14 cellular contexts compared by ENCODE assay signal in genomic region chr10:106395061-106395749, GRCh38.
A peak's percentile ranks its signal among the peaks of the same experiment; 100 is the strongest.
DNase-seq lines count a peak whose midpoint lies in the region; ATAC-seq and TF ChIP-seq lines count a peak whose summit lies in the region.
"Had no signal": no experiment of that assay in that cellular context is flagged by ENCODE, and none has a peak within 500 bp of the region (broad histone marks: within the 10 kb centered on the region; RNA-seq: fewer than 3 reads in every experiment).

No MANE protein-coding gene starts in this region.

- no peaks in the 10 kb centered on the region for H3K9me3 ChIP-seq in breast epithelium
- no peaks in the 10 kb centered on the region for H3K9me3 ChIP-seq in mammary epithelial cell (replicated peaks; ENCODE audit: insufficient read depth, low read length)
- no peaks in the 10 kb centered on the region for H3K9me3 ChIP-seq in Caco-2
- H3K9me3 ChIP-seq: BLaER1 had no signal

- H3K9me3 Mint-ChIP-seq in MCF 10A (ENCODE audit: unreplicated experiment) (no peaks in the 10 kb centered on the region), Caco-2 (ENCODE audit: unreplicated experiment) (no peaks in the 10 kb centered on the region)

- H3K27me3 ChIP-seq in breast epithelium (no peaks in the 10 kb centered on the region), mammary epithelial cell (ENCODE audit: insufficient read depth, low read length) (no peaks in the 10 kb centered on the region), Caco-2 (replicated peaks; ENCODE audit: control insufficient read depth, insufficient read depth, low read length) (no peaks in the 10 kb centered on the region)
- H3K27me3 ChIP-seq: BLaER1 had no signal

- no peak for TF ChIP-seq POLR2A in breast epithelium (IDR thresholded peaks at IDR 0.05)

- H3K4me3 Mint-ChIP-seq in MCF 10A (ENCODE audit: unreplicated experiment) (no peak overlapping the region), Caco-2 (ENCODE audit: unreplicated experiment) (no peak overlapping the region)
- H3K4me3 Mint-ChIP-seq: CD4-positive, alpha-beta memory T cell had no signal

- dilution Hi-C loops in mammary epithelial cell (cut with HindIII; ENCODE audit: low sequenced_read_pairs), result no loop called here

- H3K36me3 ChIP-seq in breast epithelium, result no peaks in the 10 kb centered on the region
- no peaks in the 10 kb centered on the region for H3K36me3 ChIP-seq in mammary epithelial cell (ENCODE audit: insufficient read depth, low read length)
- no peaks in the 10 kb centered on the region for H3K36me3 ChIP-seq in Caco-2 (ENCODE audit: control insufficient read depth, insufficient read depth, low read length)
- H3K36me3 ChIP-seq: BLaER1 had no signal

- H3K4me2 ChIP-seq in mammary epithelial cell (ENCODE audit: insufficient read depth, low read depth, low read length), result no peak overlapping the region
- H3K4me2 ChIP-seq: BLaER1 had no signal

- no peaks in the 10 kb centered on the region for H3K4me1 ChIP-seq in breast epithelium
- peaks cover 15% of the 10 kb centered on the region for H3K4me1 ChIP-seq in mammary epithelial cell (ENCODE audit: insufficient read depth, low read length)
- H3K4me1 ChIP-seq in Caco-2, result no peaks in the 10 kb centered on the region
- H3K4me1 ChIP-seq: BLaER1 had no signal

- no peak overlapping the region for H3K9ac ChIP-seq in mammary epithelial cell (ENCODE audit: insufficient read depth, low read length)
- H3K9ac ChIP-seq: BLaER1 had no signal

- H3K36me3 Mint-ChIP-seq in MCF 10A (ENCODE audit: insufficient read depth, unreplicated experiment), result no peaks in the 10 kb centered on the region
- no peaks in the 10 kb centered on the region for H3K36me3 Mint-ChIP-seq in Caco-2 (ENCODE audit: insufficient read depth, unreplicated experiment)
- H3K36me3 Mint-ChIP-seq: CD4-positive, alpha-beta memory T cell had no signal

- no peak overlapping the region for H3K4me3 ChIP-seq in breast epithelium
- H3K4me3 ChIP-seq in mammary epithelial cell (replicated peaks in 1 of 3; ENCODE audit: insufficient read depth in 1 of 3, low read depth in 2 of 3, low read length in 3 of 3), result no peak overlapping the region
- no peak overlapping the region for H3K4me3 ChIP-seq in Caco-2 (ENCODE audit: low read depth, low read length)
- H3K4me3 ChIP-seq: BLaER1 had no signal

- H2AFZ ChIP-seq in mammary epithelial cell (ENCODE audit: low read depth, low read length), result no peak overlapping the region

- H3K27ac Mint-ChIP-seq in MCF 10A (ENCODE audit: low read depth, unreplicated experiment) (no peak overlapping the region), Caco-2 (ENCODE audit: unreplicated experiment) (no peak overlapping the region)
- H3K27ac Mint-ChIP-seq: CD4-positive, alpha-beta memory T cell had no signal

- in situ Hi-C loops in mammary epithelial cell (cut with MboI; ENCODE audit: low sequenced_read_pairs in 2 of 2), result loop anchor here in 1 of 2 donors (10.0 kb wide), 1 partner anchor 180 kb away; no protein-coding TSS in a partner anchor

- no peaks in the 10 kb centered on the region for H4K20me1 ChIP-seq in mammary epithelial cell (ENCODE audit: insufficient read depth, low read length)
- H4K20me1 ChIP-seq: BLaER1 had no signal

- DNase-seq in MCF 10A (ENCODE audit: unreplicated experiment) (peak; percentile 81), breast epithelium (ENCODE audit: low spot score in 2 of 2) (no peak), NOMO-1 (lab: John Stamatoyannopoulos, UW; ENCODE audit: unreplicated experiment in 2 of 2) (peak; percentile 17 to 68), mammary epithelial cell (peak; percentile 85), renal cortical epithelial cell (ENCODE audit: low read depth) (peak; percentile 71), retina (no peak), Caco-2 (no peak)
- DNase-seq: CD4-positive, alpha-beta memory T cell; DMS53; NCI-H1092; NCI-H146; NCI-H2081 treated with DMSO at 0.1 percent for 48 hours had no signal

- H3K4me1 Mint-ChIP-seq in MCF 10A (ENCODE audit: insufficient read depth, unreplicated experiment), result peaks cover 20% of the 10 kb centered on the region
- no peaks in the 10 kb centered on the region for H3K4me1 Mint-ChIP-seq in Caco-2 (ENCODE audit: low read depth, unreplicated experiment)
- H3K4me1 Mint-ChIP-seq: CD4-positive, alpha-beta memory T cell had no signal

- no peak overlapping the region for H3K27ac ChIP-seq in breast epithelium
- H3K27ac ChIP-seq in mammary epithelial cell (ENCODE audit: insufficient read depth, low read depth, low read length), result no peak overlapping the region
- H3K27ac ChIP-seq: BLaER1 had no signal

- no peaks in the 10 kb centered on the region for H3K79me2 ChIP-seq in mammary epithelial cell (ENCODE audit: insufficient read depth, low read length)

- BruUV-seq in MCF 10A (replicated peaks; lab: Mats Ljungman, UMichigan) (no TSS peak), mammary epithelial cell (replicated peaks; lab: Mats Ljungman, UMichigan) (no TSS peak), Caco-2 (replicated peaks; lab: Mats Ljungman, UMichigan) (no TSS peak)

- WGBS in mammary epithelial cell (ENCODE audit: low coverage, missing lambda C conversion rate), result 40% methylated on average over 2 of the region's 3 CpGs

- H3K27me3 Mint-ChIP-seq in MCF 10A (ENCODE audit: insufficient read depth, unreplicated experiment) (no peaks in the 10 kb centered on the region), Caco-2 (ENCODE audit: insufficient read depth, unreplicated experiment) (no peaks in the 10 kb centered on the region)
- H3K27me3 Mint-ChIP-seq: CD4-positive, alpha-beta memory T cell had no signal

- no peak for ATAC-seq in HG03039 (IDR thresholded peaks at IDR 0.05; ENCODE audit: unreplicated experiment)

- CTCF ChIA-PET in MCF 10A (lab: Yijun Ruan, JAX), result interaction anchor here (0.6 to 1.9 kb wide), 3 partner anchors 41 to 176 kb away, joined by 3 to 7 read pairs (median 3); no protein-coding TSS in a partner anchor
- CTCF ChIA-PET in mammary epithelial cell (lab: Charles Lee; ENCODE audit: low non-redundant PET), result no interaction called here
- CTCF ChIA-PET in Caco-2 (lab: Charles Lee), result no interaction called here

- TF ChIP-seq CTCF in MCF 10A (IDR thresholded peaks at IDR 0.05; ENCODE audit: unreplicated experiment) (no peak), breast epithelium (IDR thresholded peaks at IDR 0.05) (no peak), mammary epithelial cell (conservative IDR thresholded peaks at IDR 0.05 in 1 of 2, IDR thresholded peaks at IDR 0.05 in 1 of 2; ENCODE audit: extremely low read depth in 1 of 2, insufficient read depth in 1 of 2, low read depth in 1 of 2, low read length in 2 of 2) (no peak), Caco-2 (IDR thresholded peaks at IDR 0.05; ENCODE audit: insufficient read depth in 1 of 2, low read depth in 1 of 2, low read length in 1 of 2, severe bottlenecking in 1 of 2, unreplicated experiment in 1 of 2) (no peak)

- POLR2A ChIA-PET in MCF 10A (lab: Yijun Ruan, JAX) (interaction anchor here (0.7 to 1.3 kb wide), 3 partner anchors 11 to 36 kb away, joined by 3 read pairs; no protein-coding TSS in a partner anchor), Caco-2 (lab: Charles Lee) (no interaction called here)

- intact Hi-C loops in MCF 10A (cut with micrococcal nuclease) (no loop called here), breast epithelium (cut with DNase I; ENCODE audit: low total_unique reads) (no loop called here), mammary epithelial cell (cut with micrococcal nuclease) (no loop called here), Caco-2 (cut with micrococcal nuclease; ENCODE audit: unreplicated experiment) (no loop called here)

Comparison
In these comparisons a context has a peak if more than half of its experiments do, and no peak if none do; other contexts are left out.
1. DNase-seq: peak in MCF 10A (single experiment), NOMO-1 (2 of 2), mammary epithelial cell (single experiment) and renal cortical epithelial cell (single experiment); none in breast epithelium (0 of 2), retina (single experiment) and Caco-2 (0 of 2).